Comparison of ENCODE assay signal across 9 cellular contexts in genomic region chr11:92886243-92886905, GRCh38.
DNase-seq lines count a peak whose midpoint lies in the region; ATAC-seq and TF ChIP-seq lines count a peak whose summit lies in the region.
"Had no signal": no experiment of that assay in that cellular context is flagged by ENCODE, and none has a peak within 500 bp of the region (broad histone marks: within the 10 kb centered on the region; RNA-seq: fewer than 3 reads in every experiment).

No MANE protein-coding gene starts in this region.

- POLR2A ChIA-PET in WTC11 (lab: Charles Lee): no interaction called here
- POLR2A ChIA-PET in CD8-positive, alpha-beta T cell (lab: Charles Lee): no interaction called here

- H3K4me1 Mint-ChIP-seq in WTC11: no peaks in the 10 kb centered on the region
- H3K4me1 Mint-ChIP-seq in CD8-positive, alpha-beta T cell (ENCODE audit: low read depth): no peaks in the 10 kb centered on the region
- H3K4me1 Mint-ChIP-seq: IgD-negative memory B cell had no signal

- H3K36me3 Mint-ChIP-seq in WTC11: no peaks in the 10 kb centered on the region; the same call in 1 of the 2 replicates
- H3K36me3 Mint-ChIP-seq in CD8-positive, alpha-beta T cell: no peaks in the 10 kb centered on the region
- H3K36me3 Mint-ChIP-seq: IgD-negative memory B cell had no signal

- H3K36me3 ChIP-seq in heart left ventricle (no peaks in the 10 kb centered on the region), gastrocnemius medialis (no peaks in the 10 kb centered on the region)
- no peaks in the 10 kb centered on the region for H3K36me3 ChIP-seq in CD8-positive, alpha-beta T cell (ENCODE audit: insufficient read depth, low read length)

- in situ Hi-C loops in gastrocnemius medialis (cut with MboI; ENCODE audit: low sequenced_read_pairs in 4 of 4): no loop called here

- H3K9me3 ChIP-seq in heart left ventricle: no peaks in the 10 kb centered on the region
- no peaks in the 10 kb centered on the region for H3K9me3 ChIP-seq in gastrocnemius medialis
- H3K9me3 ChIP-seq in CD8-positive, alpha-beta T cell (ENCODE audit: low read length): no peaks in the 10 kb centered on the region

- peak; percentile 84 for DNase-seq in Ammon's horn (ENCODE audit: low spot score)
- peak; percentile 70 for DNase-seq in NCI-H2029 treated with DMSO at 0.1 percent for 48 hours (lab: John Stamatoyannopoulos, UW)
- DNase-seq in WTC11 (ENCODE audit: low spot score): peak; percentile 32
- DNase-seq in heart left ventricle: peak in 1 of 5 donors; percentile 18
- DNase-seq in gastrocnemius medialis: no peak
- DNase-seq in CD8-positive, alpha-beta T cell: no peak

- no peak for TF ChIP-seq POLR2A in heart left ventricle (IDR thresholded peaks at IDR 0.05)
- TF ChIP-seq POLR2A in gastrocnemius medialis (IDR thresholded peaks at IDR 0.05): no peak

- no peak overlapping the region for H3K27ac Mint-ChIP-seq in WTC11
- no peak overlapping the region for H3K27ac Mint-ChIP-seq in CD8-positive, alpha-beta T cell
- H3K27ac Mint-ChIP-seq: IgD-negative memory B cell had no signal

- H3K4me3 ChIP-seq in heart left ventricle (no peak overlapping the region), gastrocnemius medialis (no peak overlapping the region)
- H3K4me3 ChIP-seq in CD8-positive, alpha-beta T cell (ENCODE audit: low read depth, low read length): no peak overlapping the region

- H3K9me3 Mint-ChIP-seq in WTC11: no peaks in the 10 kb centered on the region
- H3K9me3 Mint-ChIP-seq in CD8-positive, alpha-beta T cell: no peaks in the 10 kb centered on the region
- H3K9me3 Mint-ChIP-seq: IgD-negative memory B cell had no signal

- ATAC-seq in GM18499 (IDR thresholded peaks at IDR 0.05; ENCODE audit: insufficient read depth, unreplicated experiment) (peak; percentile 56), HG03025 (IDR thresholded peaks at IDR 0.05; ENCODE audit: low FRiP score, unreplicated experiment) (peak; percentile 52), WTC11 (peak; percentile 95), heart left ventricle (peak; percentile 64 to 80 (median 76)), gastrocnemius medialis (no peak)
- ATAC-seq in CD8-positive, alpha-beta T cell: no peak

- peak; percentile 52 for TF ChIP-seq CTCF in WTC11 (IDR thresholded peaks at IDR 0.05)
- peak; percentile 24 to 76 (median 60) for TF ChIP-seq CTCF in heart left ventricle (IDR thresholded peaks at IDR 0.05)
- peak in 3 of 5 experiments; percentile 13 to 35 (median 27) for TF ChIP-seq CTCF in gastrocnemius medialis (IDR thresholded peaks at IDR 0.05 in 4 of 5, conservative IDR thresholded peaks at IDR 0.05 in 1 of 5)
- TF ChIP-seq CTCF in CD8-positive, alpha-beta T cell (IDR thresholded peaks at IDR 0.05): no peak

- CTCF ChIA-PET in WTC11 (lab: Charles Lee): interaction anchor here (0.7 to 2.5 kb wide), 16 partner anchors 9 to 1450 kb away, joined by 3 to 15 read pairs (median 4); no protein-coding TSS in a partner anchor
- CTCF ChIA-PET in CD8-positive, alpha-beta T cell (lab: Charles Lee): no interaction called here

- H3K27me3 ChIP-seq in heart left ventricle: no peaks in the 10 kb centered on the region
- no peaks in the 10 kb centered on the region for H3K27me3 ChIP-seq in gastrocnemius medialis
- H3K27me3 ChIP-seq in CD8-positive, alpha-beta T cell (ENCODE audit: insufficient read depth, low read length): no peaks in the 10 kb centered on the region

- H3K27ac ChIP-seq in heart left ventricle: no peak overlapping the region
- no peak overlapping the region for H3K27ac ChIP-seq in gastrocnemius medialis
- no peak overlapping the region for H3K27ac ChIP-seq in CD8-positive, alpha-beta T cell (ENCODE audit: low read depth, low read length)

- WGBS in heart left ventricle, 4 donors: 13 to 38% (median 16%) methylated on average over 4 of the region's 4 CpGs

- H3K4me1 ChIP-seq in heart left ventricle: peaks cover 0 to 5% (median 0%) of the 10 kb centered on the region in 12 donors
- H3K4me1 ChIP-seq in gastrocnemius medialis: no peaks in the 10 kb centered on the region
- no peaks in the 10 kb centered on the region for H3K4me1 ChIP-seq in CD8-positive, alpha-beta T cell (ENCODE audit: insufficient read depth, low read length)

- intact Hi-C loops in heart left ventricle (cut with DNase I): loop anchor here in 7 of 10 donors (5.0 to 10.0 kb wide), 2 partner anchors 542 to 674 kb away; no protein-coding TSS in a partner anchor
- intact Hi-C loops in gastrocnemius medialis (cut with DNase I; ENCODE audit: low total_unique reads): no loop called here
- intact Hi-C loops in CD8-positive, alpha-beta T cell (cut with DNase I, micrococcal nuclease): no loop called here

- no peaks in the 10 kb centered on the region for H3K27me3 Mint-ChIP-seq in WTC11 (ENCODE audit: low read depth)
- no peaks in the 10 kb centered on the region for H3K27me3 Mint-ChIP-seq in CD8-positive, alpha-beta T cell (ENCODE audit: low read depth)
- H3K27me3 Mint-ChIP-seq: IgD-negative memory B cell had no signal

- H3K4me3 Mint-ChIP-seq in WTC11: no peak overlapping the region
- no peak overlapping the region for H3K4me3 Mint-ChIP-seq in CD8-positive, alpha-beta T cell
- H3K4me3 Mint-ChIP-seq: IgD-negative memory B cell had no signal

TF ChIP-seq in WTC11, 78 proteins besides CTCF, POLR2A, EP300 and RAD21 (continues in another document):
- TF ChIP-seq ZBTB43 (CRISPR knock-in tag; IDR thresholded peaks at IDR 0.05) (no peak), IRF2 (CRISPR knock-in tag; IDR thresholded peaks at IDR 0.05; ENCODE audit: borderline replicate concordance, low read depth) (no peak), GABPB1 (CRISPR knock-in tag; IDR thresholded peaks at IDR 0.05) (no peak), TEAD1 (CRISPR knock-in tag; IDR thresholded peaks at IDR 0.05) (no peak), ATF6 (CRISPR knock-in tag; IDR thresholded peaks at IDR 0.05) (no peak), OVOL2 (CRISPR knock-in tag; IDR thresholded peaks at IDR 0.05; ENCODE audit: borderline replicate concordance) (no peak), SOX15 (CRISPR knock-in tag; IDR thresholded peaks at IDR 0.05) (no peak), RELA (CRISPR knock-in tag; IDR thresholded peaks at IDR 0.05; ENCODE audit: borderline replicate concordance) (no peak), JAZF1 (CRISPR knock-in tag; IDR thresholded peaks at IDR 0.05) (no peak), GTF2I (CRISPR knock-in tag; conservative IDR thresholded peaks at IDR 0.05) (no peak), FOXJ3 (CRISPR knock-in tag; IDR thresholded peaks at IDR 0.05; ENCODE audit: borderline replicate concordance) (no peak), KAT7 (CRISPR knock-in tag; IDR thresholded peaks at IDR 0.05; ENCODE audit: borderline replicate concordance) (no peak), ZNF416 (CRISPR knock-in tag; IDR thresholded peaks at IDR 0.05) (no peak), ATF1 (CRISPR knock-in tag; IDR thresholded peaks at IDR 0.05) (no peak), CDX4 (CRISPR knock-in tag; IDR thresholded peaks at IDR 0.05; ENCODE audit: borderline replicate concordance) (no peak), TCF7 (CRISPR knock-in tag; IDR thresholded peaks at IDR 0.05; ENCODE audit: low read depth) (no peak), ERG (CRISPR knock-in tag; IDR thresholded peaks at IDR 0.05) (no peak), NFE2L1 (CRISPR knock-in tag; IDR thresholded peaks at IDR 0.05) (no peak), ZBTB21 (CRISPR knock-in tag; IDR thresholded peaks at IDR 0.05; ENCODE audit: borderline replicate concordance) (no peak)

Comparison
In these comparisons a context has a peak if more than half of its experiments do, and no peak if none do; other contexts are left out.
1. DNase-seq: peak in Ammon's horn (single experiment), NCI-H2029 treated with DMSO at 0.1 percent for 48 hours (single experiment) and WTC11 (single experiment); none in gastrocnemius medialis (0 of 2) and CD8-positive, alpha-beta T cell (0 of 7).
2. ATAC-seq: peak in GM18499 (single experiment), HG03025 (single experiment), WTC11 (single experiment) and heart left ventricle (4 of 4); none in gastrocnemius medialis (0 of 2) and CD8-positive, alpha-beta T cell (single experiment).
3. intact Hi-C loops: an anchor here in heart left ventricle (5.0 to 10.0 kb wide); none called in gastrocnemius medialis and CD8-positive, alpha-beta T cell.